Comparison of ENCODE assay signal across 10 cellular contexts in genomic region chr12:53481957-53482586, GRCh38. TPM values are rescaled to one million over a fixed set of nuclear protein-coding genes. Genes with fewer than 3 reads are reported as not detected.
DNase-seq lines count a peak whose midpoint lies in the region; TF ChIP-seq lines count a peak whose summit lies in the region.
"Had no signal": no experiment of that assay in that cellular context is flagged by ENCODE, and none has a peak within 500 bp of the region (broad histone marks: within the 10 kb centered on the region; RNA-seq: fewer than 3 reads in every experiment).

No MANE protein-coding gene starts in this region.

- no peaks in the 10 kb centered on the region for H3K27me3 Mint-ChIP-seq in activated naive CD4-positive, alpha-beta T cell treated with anti-CD3 and anti-CD28 coated beads for 36 hours (ENCODE audit: low read depth)

- H3K27ac Mint-ChIP-seq in activated naive CD4-positive, alpha-beta T cell treated with anti-CD3 and anti-CD28 coated beads for 36 hours, result peak overlapping the region; percentile 54

- H3K4me3 ChIP-seq in fibroblast of mammary gland (ENCODE audit: control insufficient read depth, low read depth, low read length), result no peak overlapping the region
- H3K4me3 ChIP-seq in suprapubic skin, result no peak overlapping the region

- TF ChIP-seq EP300 in suprapubic skin (IDR thresholded peaks at IDR 0.05), result no peak

- CTCF ChIA-PET in activated naive CD4-positive, alpha-beta T cell treated with anti-CD3 and anti-CD28 coated beads for 36 hours (lab: Charles Lee), result interaction anchor here (0.6 to 3.0 kb wide), 7 partner anchors 8 to 129 kb away, joined by 3 to 16 read pairs (median 4); partner anchors contain the start of gene NPFF

- TF ChIP-seq CTCF in fibroblast of mammary gland (conservative IDR thresholded peaks at IDR 0.05; ENCODE audit: control insufficient read depth, insufficient read depth, low read depth, low read length) (peak; percentile 30), suprapubic skin (IDR thresholded peaks at IDR 0.05) (no peak)

- H3K36me3 ChIP-seq in suprapubic skin, result peaks cover 95% of the 10 kb centered on the region

- peak overlapping the region; percentile 14 for H3K27ac ChIP-seq in suprapubic skin

- H3K9me3 Mint-ChIP-seq in activated naive CD4-positive, alpha-beta T cell treated with anti-CD3 and anti-CD28 coated beads for 36 hours, result no peaks in the 10 kb centered on the region

- H3K4me1 Mint-ChIP-seq in activated naive CD4-positive, alpha-beta T cell treated with anti-CD3 and anti-CD28 coated beads for 36 hours (ENCODE audit: low read depth), result peaks cover 4% of the 10 kb centered on the region

- peaks cover 26% of the 10 kb centered on the region for H3K36me3 Mint-ChIP-seq in activated naive CD4-positive, alpha-beta T cell treated with anti-CD3 and anti-CD28 coated beads for 36 hours (ENCODE audit: low read depth)

- no peaks in the 10 kb centered on the region for H3K27me3 ChIP-seq in suprapubic skin

- H3K4me3 Mint-ChIP-seq in activated naive CD4-positive, alpha-beta T cell treated with anti-CD3 and anti-CD28 coated beads for 36 hours, result no peak overlapping the region

- peaks cover 24% of the 10 kb centered on the region for H3K4me1 ChIP-seq in suprapubic skin

- WGBS in suprapubic skin, result 73% methylated on average over 8 of the region's 8 CpGs

- no peak for DNase-seq in activated naive CD4-positive, alpha-beta T cell treated with anti-CD3 and anti-CD28 coated beads for 36 hours
- DNase-seq in activated naive CD4-positive, alpha-beta T cell treated with Interleukin-2 at 50 U/mL for 16 hours, result no peak
- DNase-seq in RPMI8226 (peak; percentile 64), fibroblast of mammary gland (ENCODE audit: low read depth) (no peak), suprapubic skin (ENCODE audit: low spot score in 2 of 2) (no peak), glomerular visceral epithelial cell (ENCODE audit: extremely low spot score) (no peak), NK-92 (lab: John Stamatoyannopoulos, UW; ENCODE audit: unreplicated experiment) (no peak), globus pallidus (ENCODE audit: low spot score) (no peak)

- H3K9me3 ChIP-seq in suprapubic skin, result no peaks in the 10 kb centered on the region

- intact Hi-C loops in activated naive CD4-positive, alpha-beta T cell treated with anti-CD3 and anti-CD28 coated beads for 36 hours (cut with micrococcal nuclease), result no loop called here

- no peak for TF ChIP-seq POLR2A in suprapubic skin (IDR thresholded peaks at IDR 0.05)

RNA-seq across cellular contexts. Expression of gene MAP3K12, which starts 17.2 kb away (rescaled TPM):
- 1 to 10 TPM; 6.0 to 8.2 TPM for total RNA-seq in activated naive CD4-positive, alpha-beta T cell treated with anti-CD3 and anti-CD28 coated beads for 36 hours
- 10 to 100 TPM in 1 of 4 donors, 1 to 10 TPM in 3; 4.8 to 14.0 (median 5.9) TPM for total RNA-seq in suprapubic skin

RNA-seq across cellular contexts. Expression of gene TARBP2, which starts 19.0 kb away (rescaled TPM):
- total RNA-seq in activated naive CD4-positive, alpha-beta T cell treated with anti-CD3 and anti-CD28 coated beads for 36 hours, result 10 to 100 TPM; 25.0 to 26.8 TPM
- 10 to 100 TPM; 25.5 to 42.0 (median 28.6) TPM for total RNA-seq in suprapubic skin

RNA-seq across cellular contexts. Expression of gene NPFF, which starts 25.2 kb away (rescaled TPM):
- not detected for total RNA-seq in activated naive CD4-positive, alpha-beta T cell treated with anti-CD3 and anti-CD28 coated beads for 36 hours
- not detected for total RNA-seq in suprapubic skin
- total RNA-seq: activated CD8-positive, alpha-beta memory T cell treated with anti-CD3 and anti-CD28 coated beads for 36 hours; HT1080 had no signal

RNA-seq across cellular contexts. Expression of gene PCBP2, which starts 30.2 kb away (rescaled TPM):
- total RNA-seq in activated naive CD4-positive, alpha-beta T cell treated with anti-CD3 and anti-CD28 coated beads for 36 hours, result 1,000 to 10,000 TPM; 1,085 to 1,132 TPM
- total RNA-seq in suprapubic skin, result 100 to 1,000 TPM; 480 to 803 (median 584) TPM

RNA-seq across cellular contexts. Expression of gene PRR13, which starts 40.5 kb away (rescaled TPM):
- total RNA-seq in activated naive CD4-positive, alpha-beta T cell treated with anti-CD3 and anti-CD28 coated beads for 36 hours, result 100 to 1,000 TPM; 207 to 216 TPM
- 10 to 100 TPM; 40.7 to 77.9 (median 57.4) TPM for total RNA-seq in suprapubic skin
